In genomic region chr3:56677286-56677685, GRCh38 we compare ENCODE assay signal across 14 cellular contexts. TPM values are rescaled to one million over a fixed set of nuclear protein-coding genes. Genes with fewer than 3 reads are reported as not detected.
A peak's percentile ranks its signal among the peaks of the same experiment; 100 is the strongest.
DNase-seq lines count a peak whose midpoint lies in the region; ATAC-seq lines count a peak whose summit lies in the region.
"Had no signal": no experiment of that assay in that cellular context is flagged by ENCODE, and none has a peak within 500 bp of the region (broad histone marks: within the 10 kb centered on the region; RNA-seq: fewer than 3 reads in every experiment).

No MANE protein-coding gene starts in this region.

- CTCF ChIA-PET in activated CD8-positive, alpha-beta memory T cell treated with anti-CD3 and anti-CD28 coated beads, Interleukin-2, amount 10 ng/mL, durations not matched to agents 7 days and 5 days (lab: Charles Lee) = no interaction called here

- no peak overlapping the region for H3K4me3 Mint-ChIP-seq in activated CD8-positive, alpha-beta memory T cell treated with anti-CD3 and anti-CD28 coated beads, Interleukin-2, amount 10 ng/mL, durations not matched to agents 7 days and 5 days
- H3K4me3 Mint-ChIP-seq in stimulated activated effector memory CD8-positive, alpha-beta T cell treated with anti-CD3 and anti-CD28 coated beads, Interleukin-12 subunit alpha, Interleukin-12 subunit beta, amount 100 ng/mL, for 72 hours = peak overlapping the region; percentile 38

- H3K36me3 Mint-ChIP-seq in activated CD8-positive, alpha-beta memory T cell treated with anti-CD3 and anti-CD28 coated beads, Interleukin-2, amount 10 ng/mL, durations not matched to agents 7 days and 5 days = peaks cover 64% of the 10 kb centered on the region
- H3K36me3 Mint-ChIP-seq in stimulated activated effector memory CD8-positive, alpha-beta T cell treated with anti-CD3 and anti-CD28 coated beads, Interleukin-12 subunit alpha, Interleukin-12 subunit beta, amount 100 ng/mL, for 72 hours = peaks cover 74% of the 10 kb centered on the region

- peaks cover 42% of the 10 kb centered on the region for H3K4me1 Mint-ChIP-seq in activated CD8-positive, alpha-beta memory T cell treated with anti-CD3 and anti-CD28 coated beads, Interleukin-2, amount 10 ng/mL, durations not matched to agents 7 days and 5 days
- peaks cover 41% of the 10 kb centered on the region for H3K4me1 Mint-ChIP-seq in stimulated activated effector memory CD8-positive, alpha-beta T cell treated with anti-CD3 and anti-CD28 coated beads, Interleukin-12 subunit alpha, Interleukin-12 subunit beta, amount 100 ng/mL, for 72 hours

- no peak overlapping the region for H3K27ac Mint-ChIP-seq in activated CD8-positive, alpha-beta memory T cell treated with anti-CD3 and anti-CD28 coated beads, Interleukin-2, amount 10 ng/mL, durations not matched to agents 7 days and 5 days
- peak overlapping the region; percentile 21 for H3K27ac Mint-ChIP-seq in stimulated activated effector memory CD8-positive, alpha-beta T cell treated with anti-CD3 and anti-CD28 coated beads, Interleukin-12 subunit alpha, Interleukin-12 subunit beta, amount 100 ng/mL, for 72 hours

- ATAC-seq in activated CD8-positive, alpha-beta memory T cell treated with anti-CD3 and anti-CD28 coated beads, Interleukin-2, amount 10 ng/mL, durations not matched to agents 7 days and 5 days = peak; percentile 48
- ATAC-seq in HG02588 (IDR thresholded peaks at IDR 0.05; ENCODE audit: unreplicated experiment) (peak; percentile 71), HG03571 (IDR thresholded peaks at IDR 0.05; ENCODE audit: unreplicated experiment) (peak; percentile 74), GM21825 (IDR thresholded peaks at IDR 0.05; ENCODE audit: unreplicated experiment) (no peak)
- peak; percentile 97 for ATAC-seq in stimulated activated effector memory CD8-positive, alpha-beta T cell treated with anti-CD3 and anti-CD28 coated beads, Interleukin-12 subunit alpha, Interleukin-12 subunit beta, amount 100 ng/mL, for 72 hours

- DNase-seq in activated CD8-positive, alpha-beta memory T cell treated with anti-CD3 and anti-CD28 coated beads, Interleukin-2, amount 10 ng/mL, durations not matched to agents 7 days and 5 days = no peak
- DNase-seq in activated CD8-positive, alpha-beta memory T cell treated with anti-CD3 and anti-CD28 coated beads for 24 hours = no peak
- DNase-seq in stimulated activated effector memory CD8-positive, alpha-beta T cell treated with anti-CD3 and anti-CD28 coated beads, Interleukin-12 subunit alpha, Interleukin-12 subunit beta, amount 100 ng/mL, for 72 hours (ENCODE audit: low spot score in 2 of 2) = no peak
- DNase-seq in GOT3 (lab: John Stamatoyannopoulos, UW) = no peak
- DNase-seq in effector CD8-positive, alpha-beta T cell (lab: John Stamatoyannopoulos, UW) = no peak
- DNase-seq: ACHN; DMS79; IMR-90; mammary epithelial cell; NCI-H2081; stimulated activated CD4-positive, alpha-beta T cell treated with anti-CD3 and anti-CD28 coated beads, Interleukin-4, amount 100 ng/mL, for 24 hours had no signal

- no peaks in the 10 kb centered on the region for H3K27me3 Mint-ChIP-seq in activated CD8-positive, alpha-beta memory T cell treated with anti-CD3 and anti-CD28 coated beads, Interleukin-2, amount 10 ng/mL, durations not matched to agents 7 days and 5 days

- no peaks in the 10 kb centered on the region for H3K9me3 Mint-ChIP-seq in activated CD8-positive, alpha-beta memory T cell treated with anti-CD3 and anti-CD28 coated beads, Interleukin-2, amount 10 ng/mL, durations not matched to agents 7 days and 5 days (ENCODE audit: low read depth)
- H3K9me3 Mint-ChIP-seq in stimulated activated effector memory CD8-positive, alpha-beta T cell treated with anti-CD3 and anti-CD28 coated beads, Interleukin-12 subunit alpha, Interleukin-12 subunit beta, amount 100 ng/mL, for 72 hours = no peaks in the 10 kb centered on the region

RNA-seq across cellular contexts. Expression of gene TASOR, which starts 5.8 kb away (rescaled TPM):
- 10 to 100 TPM; 70.3 to 72.8 TPM for total RNA-seq in activated CD8-positive, alpha-beta memory T cell treated with anti-CD3 and anti-CD28 coated beads, Interleukin-2, amount 10 ng/mL, durations not matched to agents 7 days and 5 days
